Comparison of ENCODE assay signal across 21 cellular contexts in the genomic region with DNA sequence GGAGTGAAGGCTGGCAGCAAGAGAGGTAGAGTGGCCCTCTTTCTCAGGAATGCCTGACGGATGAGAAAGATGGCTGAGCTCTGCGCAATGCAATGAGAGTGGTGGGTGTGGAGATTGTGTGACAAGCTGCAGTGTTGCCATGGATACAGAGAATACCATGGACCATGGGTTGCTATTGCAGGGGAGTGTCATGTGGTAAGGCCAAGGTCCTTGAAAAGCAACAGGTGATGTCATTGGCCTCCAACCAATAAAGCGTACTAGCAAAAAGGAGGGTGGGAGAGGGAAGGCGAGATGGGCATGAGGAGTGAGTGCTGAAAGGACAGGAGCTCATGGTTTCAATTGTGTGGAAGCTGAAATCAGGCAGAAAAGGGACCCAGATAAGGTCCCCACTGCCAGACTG. TPM values are rescaled to one million over a fixed set of nuclear protein-coding genes. Genes with fewer than 3 reads are reported as not detected.
"Had no signal": no experiment of that assay in that cellular context is flagged by ENCODE, and none has a peak within 500 bp of the region (broad histone marks: within the 10 kb centered on the region; RNA-seq: fewer than 3 reads in every experiment).

No MANE protein-coding gene starts in this region.

- H3K9me3 ChIP-seq: ovary, thoracic aorta had no signal

- H3K27me3 Mint-ChIP-seq: activated naive CD8-positive, alpha-beta T cell treated with anti-CD3 and anti-CD28 coated beads for 36 hours had no signal

- H3K36me3 Mint-ChIP-seq: activated naive CD8-positive, alpha-beta T cell treated with anti-CD3 and anti-CD28 coated beads for 36 hours; brain had no signal

- H3K9me3 Mint-ChIP-seq: activated naive CD8-positive, alpha-beta T cell treated with anti-CD3 and anti-CD28 coated beads for 36 hours; activated T-helper 1 cell treated with anti-CD3 and anti-CD28 coated beads, Interleukin-12 subunit alpha, Interleukin-12 subunit beta, Interleukin-2, Interleukin-4 antibody, amounts not matched to agents 30 ng/mL and 10 ng/mL and 1 ng/mL, durations not matched to agents 14 hours and 24 hours and 36 hours had no signal

- ATAC-seq: activated CD4-positive, CD25-positive, alpha-beta regulatory T cell treated with anti-CD3 and anti-CD28 coated beads, Interleukin-2, amount 50 U/mL, for 24 hours; left cardiac atrium had no signal

- H3K4me3 Mint-ChIP-seq: activated naive CD8-positive, alpha-beta T cell treated with anti-CD3 and anti-CD28 coated beads for 36 hours; activated T-helper 1 cell treated with anti-CD3 and anti-CD28 coated beads, Interleukin-12 subunit alpha, Interleukin-12 subunit beta, Interleukin-2, Interleukin-4 antibody, amounts not matched to agents 30 ng/mL and 10 ng/mL and 1 ng/mL, durations not matched to agents 14 hours and 24 hours and 36 hours; brain; neural crest cell had no signal

- H3K27me3 ChIP-seq: ovary had no signal

- H3K4me3 ChIP-seq: lung, ovary, thoracic aorta had no signal

- H3K4me1 Mint-ChIP-seq: activated naive CD8-positive, alpha-beta T cell treated with anti-CD3 and anti-CD28 coated beads for 36 hours; brain; neural crest cell had no signal

- H3K27ac Mint-ChIP-seq: activated naive CD8-positive, alpha-beta T cell treated with anti-CD3 and anti-CD28 coated beads for 36 hours had no signal

- H3K27ac ChIP-seq: epithelial cell of prostate, ovary, thoracic aorta had no signal

- DNase-seq: activated CD4-positive, alpha-beta T cell treated with anti-CD3 and anti-CD28 coated beads, Interleukin-2, amount 50 U/mL, for 1 hour; activated CD8-positive, alpha-beta memory T cell treated with anti-CD3 and anti-CD28 coated beads for 24 hours; activated naive CD8-positive, alpha-beta T cell treated with anti-CD3 and anti-CD28 coated beads for 36 hours; dermis blood vessel endothelial cell; foreskin melanocyte; head of caudate nucleus; left cardiac atrium; midbrain; ovary; stimulated activated CD4-positive, alpha-beta T cell treated with anti-CD3 and anti-CD28 coated beads, Interleukin-1b, Interleukin-23, amount 100 ng/mL, for 48 hours; T1000 had no signal

- H3K36me3 ChIP-seq: ovary, thoracic aorta had no signal

RNA-seq across cellular contexts. Expression of a gene that starts 1.8 kb away (rescaled TPM):
- total RNA-seq: activated naive CD8-positive, alpha-beta T cell treated with anti-CD3 and anti-CD28 coated beads for 36 hours; activated T-helper 1 cell treated with anti-CD3 and anti-CD28 coated beads, Interleukin-12 subunit alpha, Interleukin-12 subunit beta, Interleukin-2, Interleukin-4 antibody, amounts not matched to agents 30 ng/mL and 10 ng/mL and 1 ng/mL, durations not matched to agents 14 hours and 24 hours and 36 hours; dermis blood vessel endothelial cell; fibroblast of lung; lung; myocyte; neural crest cell; ovary; thoracic aorta; ureter had no signal
